14 cellular contexts compared by ENCODE assay signal in genomic region chr12:52927964-52928363, GRCh38. TPM values are rescaled to one million over a fixed set of nuclear protein-coding genes. Genes with fewer than 3 reads are reported as not detected.
A peak's percentile ranks its signal among the peaks of the same experiment; 100 is the strongest.
DNase-seq lines count a peak whose midpoint lies in the region; ATAC-seq and TF ChIP-seq lines count a peak whose summit lies in the region.
"Had no signal": no experiment of that assay in that cellular context is flagged by ENCODE, and none has a peak within 500 bp of the region (broad histone marks: within the 10 kb centered on the region; RNA-seq: fewer than 3 reads in every experiment).

No MANE protein-coding gene starts in this region.

- TF ChIP-seq CTCF in left ventricle myocardium inferior (IDR thresholded peaks at IDR 0.05; ENCODE audit: borderline replicate concordance) = no peak
- no peak for TF ChIP-seq CTCF in brain microvascular endothelial cell (IDR thresholded peaks at IDR 0.05; ENCODE audit: low read depth, low read length, missing control alignments)
- no peak for TF ChIP-seq CTCF in nephron (IDR thresholded peaks at IDR 0.05; ENCODE audit: unreplicated experiment in 3 of 3)
- no peak for TF ChIP-seq CTCF in upper lobe of right lung (IDR thresholded peaks at IDR 0.05)

- intact Hi-C loops in left ventricle myocardium inferior (cut with micrococcal nuclease) (no loop called here), cardiac septum (cut with DNase I) (no loop called here), upper lobe of right lung (cut with DNase I) (no loop called here)

- no peak for DNase-seq in left ventricle myocardium inferior
- DNase-seq in cardiac septum (ENCODE audit: low spot score) = no peak
- no peak for DNase-seq in brain microvascular endothelial cell
- DNase-seq in upper lobe of right lung = no peak
- no peak for DNase-seq in SIG-M5 (lab: John Stamatoyannopoulos, UW)
- no peak for DNase-seq in effector CD8-positive, alpha-beta T cell (lab: John Stamatoyannopoulos, UW)
- DNase-seq: activated CD4-positive, CD25-positive, alpha-beta regulatory T cell; NCI-H187; SHP77 treated with DMSO at 0.1 percent for 48 hours; stimulated activated naive CD4-positive, alpha-beta T cell; T-helper 2 cell had no signal

- H3K9me3 ChIP-seq in left ventricle myocardium inferior (replicated peaks) (no peaks in the 10 kb centered on the region), upper lobe of right lung (no peaks in the 10 kb centered on the region)

- H3K27me3 Mint-ChIP-seq in nephron (ENCODE audit: low read depth) = peaks cover 7% of the 10 kb centered on the region

- no peaks in the 10 kb centered on the region for H3K9me3 Mint-ChIP-seq in nephron
- H3K9me3 Mint-ChIP-seq: activated T-helper 2 cell treated with anti-CD3 and anti-CD28 coated beads, Interferon-gamma antibody, Interleukin-2, Interleukin-4, amounts not matched to agents 10 μg/mL and 5 μg/mL and 100 μg/mL, durations not matched to agents 14 hours and 24 hours and 36 hours had no signal

- in situ Hi-C loops in brain microvascular endothelial cell (cut with HindIII; ENCODE audit: low pct_ligation_motif_present, low sequenced_read_pairs) = no loop called here

- H3K27ac ChIP-seq in left ventricle myocardium inferior (replicated peaks) (peak overlapping the region; percentile 64), brain microvascular endothelial cell (peak overlapping the region; percentile 85), upper lobe of right lung (peak overlapping the region; percentile 71)

- H3K27me3 ChIP-seq in left ventricle myocardium inferior (ENCODE audit: low read depth) (peaks cover 7% of the 10 kb centered on the region), brain microvascular endothelial cell (replicated peaks) (no peaks in the 10 kb centered on the region), upper lobe of right lung (no peaks in the 10 kb centered on the region)

- H3K36me3 ChIP-seq in left ventricle myocardium inferior = no peaks in the 10 kb centered on the region
- no peaks in the 10 kb centered on the region for H3K36me3 ChIP-seq in brain microvascular endothelial cell (replicated peaks)
- H3K36me3 ChIP-seq in upper lobe of right lung = no peaks in the 10 kb centered on the region

- peak overlapping the region in 2 of 3 experiments; percentile 32 to 65 for H3K27ac Mint-ChIP-seq in nephron
- H3K27ac Mint-ChIP-seq: activated T-helper 2 cell treated with anti-CD3 and anti-CD28 coated beads, Interferon-gamma antibody, Interleukin-2, Interleukin-4, amounts not matched to agents 10 μg/mL and 5 μg/mL and 100 μg/mL, durations not matched to agents 14 hours and 24 hours and 36 hours had no signal

- no peaks in the 10 kb centered on the region for H3K36me3 Mint-ChIP-seq in nephron (ENCODE audit: low read depth)

- H3K4me3 ChIP-seq in left ventricle myocardium inferior = no peak overlapping the region
- no peak overlapping the region for H3K4me3 ChIP-seq in brain microvascular endothelial cell (ENCODE audit: low read depth, low read length)
- no peak overlapping the region for H3K4me3 ChIP-seq in upper lobe of right lung

- H3K4me3 Mint-ChIP-seq in nephron = no peak overlapping the region

- ATAC-seq in upper lobe of right lung = no peak
- ATAC-seq in HG02759 (IDR thresholded peaks at IDR 0.05; ENCODE audit: unreplicated experiment) = no peak

- peaks cover 38% of the 10 kb centered on the region for H3K4me1 ChIP-seq in left ventricle myocardium inferior
- H3K4me1 ChIP-seq in upper lobe of right lung = peaks cover 10% of the 10 kb centered on the region

- H3K4me1 Mint-ChIP-seq in nephron = peaks cover 24% of the 10 kb centered on the region

RNA-seq across cellular contexts. Expression of gene KRT18, which starts 21.0 kb away (rescaled TPM):
- 3.7 TPM for total RNA-seq in left ventricle myocardium inferior
- 10.7 TPM for total RNA-seq in cardiac septum
- 255 TPM for total RNA-seq in upper lobe of right lung

RNA-seq across cellular contexts. Expression of gene KRT8, which starts 23.1 kb away (rescaled TPM):
- 63.4 TPM for total RNA-seq in left ventricle myocardium inferior
- total RNA-seq in cardiac septum = 82.2 TPM
- 223 TPM for total RNA-seq in upper lobe of right lung

Comparison
In these comparisons a context has a peak if more than half of its experiments do, and no peak if none do; other contexts are left out.
1. RNA of gene KRT18, which starts 21.0 kb away (total RNA-seq): 255 TPM in upper lobe of right lung (single experiment); 10.7 TPM in cardiac septum (single experiment) and 3.7 TPM in left ventricle myocardium inferior (single experiment); every median in the first group is over 10 times any median in the second.
2. Peak in every context shown above with its lines, with median percentiles within 50 percentile points of each other: H3K27ac ChIP-seq.